ENCODE assay signal across 18 cellular contexts in genomic region chr4:78667337-78667736, GRCh38.
A peak's percentile ranks its signal among the peaks of the same experiment; 100 is the strongest.
DNase-seq lines count a peak whose midpoint lies in the region; ATAC-seq and TF ChIP-seq lines count a peak whose summit lies in the region.
"Had no signal": no experiment of that assay in that cellular context is flagged by ENCODE, and none has a peak within 500 bp of the region (broad histone marks: within the 10 kb centered on the region; RNA-seq: fewer than 3 reads in every experiment).

No MANE protein-coding gene starts in this region.

- peaks cover 28% of the 10 kb centered on the region for H3K4me1 ChIP-seq in left ventricle myocardium inferior
- peaks cover 0 to 55% (median 30%) of the 10 kb centered on the region in 9 donors for H3K4me1 ChIP-seq in heart right ventricle

- H3K27me3 ChIP-seq in left ventricle myocardium inferior (ENCODE audit: low read depth) (no peaks in the 10 kb centered on the region), heart right ventricle (no peaks in the 10 kb centered on the region)

- H3K27ac ChIP-seq in left ventricle myocardium inferior (replicated peaks) (peak overlapping the region; percentile 36), heart right ventricle (peak overlapping the region in 5 of 10 donors; percentile 29 to 76 (median 46))

- ATAC-seq in heart right ventricle, result no peak
- ATAC-seq in HG02885 (IDR thresholded peaks at IDR 0.05; ENCODE audit: poor library complexity, unreplicated experiment), result peak; percentile 29
- ATAC-seq in SK-N-SH treated with all-trans-retinoic acid at 6 μM for 48 hours, result peak; percentile 58; the same call in 2 of the 3 replicates
- no peak for ATAC-seq in GM21360 (IDR thresholded peaks at IDR 0.05; ENCODE audit: unreplicated experiment)
- ATAC-seq: activated CD8-positive, alpha-beta T cell treated with anti-CD3 and anti-CD28 coated beads for 36 hours; HCT116 had no signal

- DNase-seq in left ventricle myocardium inferior, result no peak
- DNase-seq in heart right ventricle, result no peak
- DNase-seq in SKM-1 (lab: John Stamatoyannopoulos, UW; ENCODE audit: unreplicated experiment), result no peak
- DNase-seq in NCI-H345 treated with DMSO at 0.1 percent for 48 hours (lab: John Stamatoyannopoulos, UW; ENCODE audit: unreplicated experiment), result no peak
- DNase-seq in Ammon's horn (ENCODE audit: low spot score), result no peak
- DNase-seq: ACHN; activated CD8-positive, alpha-beta T cell treated with anti-CD3 and anti-CD28 coated beads for 36 hours; activated gamma-delta T cell treated with Interleukin-2 at 50 U/mL for 16 hours; effector CD4-positive, alpha-beta T cell; foreskin fibroblast; NCI-H187 treated with DMSO at 0.1 percent for 48 hours; nucleus accumbens; Right ventricle myocardium superior; small intestine had no signal

- H3K4me3 ChIP-seq in left ventricle myocardium inferior, result no peak overlapping the region
- H3K4me3 ChIP-seq in heart right ventricle, result no peak overlapping the region

- no peaks in the 10 kb centered on the region for H3K36me3 ChIP-seq in left ventricle myocardium inferior
- H3K36me3 ChIP-seq in heart right ventricle, result no peaks in the 10 kb centered on the region

- TF ChIP-seq CTCF in left ventricle myocardium inferior (IDR thresholded peaks at IDR 0.05; ENCODE audit: borderline replicate concordance) (no peak), heart right ventricle (IDR thresholded peaks at IDR 0.05) (no peak)

- 74 to 78% methylated on average over 3 of the region's 3 CpGs for WGBS in heart right ventricle, 2 donors

- intact Hi-C loops in left ventricle myocardium inferior (cut with micrococcal nuclease), result no loop called here
- intact Hi-C loops in heart right ventricle (cut with DNase I), result no loop called here

- H3K9me3 ChIP-seq in left ventricle myocardium inferior (replicated peaks) (no peaks in the 10 kb centered on the region), heart right ventricle (no peaks in the 10 kb centered on the region)

TF ChIP-seq in SK-N-SH treated with all-trans-retinoic acid at 6 μM for 48 hours, 23 proteins besides CTCF, POLR2A, EP300 and RAD21:
- no peak for TF ChIP-seq ZNF565 (CRISPR knock-in tag; conservative IDR thresholded peaks at IDR 0.05; ENCODE audit: low read depth)
- TF ChIP-seq ZFP30 (CRISPR knock-in tag; IDR thresholded peaks at IDR 0.05), result no peak
- peak; percentile 46 for TF ChIP-seq ISL1 (CRISPR knock-in tag; IDR thresholded peaks at IDR 0.05)
- TF ChIP-seq PATZ1 (CRISPR knock-in tag; IDR thresholded peaks at IDR 0.05; ENCODE audit: borderline replicate concordance), result no peak

Comparison
In these comparisons a context has a peak if more than half of its experiments do, and no peak if none do; other contexts are left out.
1. ATAC-seq: peak in HG02885 (single experiment) and SK-N-SH treated with all-trans-retinoic acid at 6 μM for 48 hours (single experiment); none in heart right ventricle (0 of 8) and GM21360 (single experiment).